ENCODE assay signal across 8 cellular contexts in genomic region chr2:85551698-85552678, GRCh38. TPM values are rescaled to one million over a fixed set of nuclear protein-coding genes. Genes with fewer than 3 reads are reported as not detected.
DNase-seq lines count a peak whose midpoint lies in the region; ATAC-seq and TF ChIP-seq lines count a peak whose summit lies in the region.

No MANE protein-coding gene starts in this region.

- H3K27ac ChIP-seq in effector memory CD4-positive, alpha-beta T cell (ENCODE audit: insufficient read depth, low read length, poor library complexity, severe bottlenecking), result no peak overlapping the region

- H3K4me3 ChIP-seq in effector memory CD4-positive, alpha-beta T cell (ENCODE audit: insufficient read depth, low read depth, low read length, poor library complexity, severe bottlenecking), result no peak overlapping the region

- peak; percentile 85 for TF ChIP-seq CTCF in mesothelial cell of epicardium (IDR thresholded peaks at IDR 0.05; ENCODE audit: unreplicated experiment)

- H3K9me3 Mint-ChIP-seq in mesothelial cell of epicardium, result no peaks in the 10 kb centered on the region

- H3K4me3 Mint-ChIP-seq in mesothelial cell of epicardium, result no peak overlapping the region

- peaks cover 60% of the 10 kb centered on the region for H3K36me3 ChIP-seq in effector memory CD4-positive, alpha-beta T cell (ENCODE audit: control insufficient read depth, insufficient read depth, low read length)

- no peaks in the 10 kb centered on the region for H3K4me1 ChIP-seq in effector memory CD4-positive, alpha-beta T cell (ENCODE audit: control insufficient read depth, insufficient read depth, low read length, poor library complexity, severe bottlenecking)

- DNase-seq in AG08395 (ENCODE audit: low spot score) (peak; percentile 70), HT-29 (ENCODE audit: low spot score) (peak; percentile 94), NOMO-1 treated with DMSO at 0.1 percent for 48 hours (lab: John Stamatoyannopoulos, UW; ENCODE audit: unreplicated experiment) (peak; percentile 75), mesothelial cell of epicardium (ENCODE audit: low spot score in 2 of 2, unreplicated experiment in 2 of 2) (peak; percentile 63 to 91)
- peak; percentile 79 to 81 for DNase-seq in activated CD8-positive, alpha-beta memory T cell treated with anti-CD3 and anti-CD28 coated beads for 1 hour (ENCODE audit: extremely low read depth in 1 of 2, low read depth in 1 of 2)
- peak; percentile 76 to 80 (median 77) for DNase-seq in effector memory CD4-positive, alpha-beta T cell
- peak; percentile 76 to 80 for DNase-seq in stimulated activated CD8-positive, alpha-beta memory T cell treated with anti-CD3 and anti-CD28 coated beads, Interleukin-4, amount 100 ng/mL, for 1 hour (ENCODE audit: low read depth in 2 of 2, low spot score in 1 of 2)

- no peaks in the 10 kb centered on the region for H3K27me3 Mint-ChIP-seq in mesothelial cell of epicardium (ENCODE audit: low read depth)

- H3K4me1 Mint-ChIP-seq in mesothelial cell of epicardium, result no peaks in the 10 kb centered on the region

- H3K9me3 ChIP-seq in effector memory CD4-positive, alpha-beta T cell (ENCODE audit: control insufficient read depth, low read length), result no peaks in the 10 kb centered on the region

- H3K27me3 ChIP-seq in effector memory CD4-positive, alpha-beta T cell (replicated peaks; ENCODE audit: control insufficient read depth, insufficient read depth, low read length, poor library complexity, severe bottlenecking), result no peaks in the 10 kb centered on the region

- H3K27ac Mint-ChIP-seq in mesothelial cell of epicardium, result no peak overlapping the region

- peaks cover 14% of the 10 kb centered on the region for H3K36me3 Mint-ChIP-seq in mesothelial cell of epicardium

- peak; percentile 61 for ATAC-seq in GM18861 (IDR thresholded peaks at IDR 0.05; ENCODE audit: unreplicated experiment)

RNA-seq across cellular contexts. Expression of gene GGCX, which starts 9.3 kb away (rescaled TPM):
- 23.9 and 38.8 TPM in 2 replicates for total RNA-seq in HT-29 (2014; rRNA removed; shearing (Covaris generic))
- 57.4 to 58.2 TPM (median 57.7 TPM) in 3 replicates for total RNA-seq in mesothelial cell of epicardium

RNA-seq across cellular contexts. Expression of gene MAT2A, which starts 13.0 kb away (rescaled TPM):
- 168 and 205 TPM in 2 replicates for total RNA-seq in HT-29 (2014; rRNA removed; shearing (Covaris generic))
- total RNA-seq in mesothelial cell of epicardium, result 263 to 274 TPM (median 271 TPM) in 3 replicates

RNA-seq across cellular contexts. Expression of gene VAMP8, which starts 25.4 kb away (rescaled TPM):
- 92.3 and 93.1 TPM in 2 replicates for total RNA-seq in HT-29 (2014; rRNA removed; shearing (Covaris generic))
- 51.0 to 55.7 TPM (median 55.5 TPM) in 3 replicates for total RNA-seq in mesothelial cell of epicardium

RNA-seq across cellular contexts. Expression of gene VAMP5, which starts 32.2 kb away (rescaled TPM):
- total RNA-seq in HT-29 (2014; rRNA removed; shearing (Covaris generic)), result 2.7 and 10.4 TPM in 2 replicates
- total RNA-seq in mesothelial cell of epicardium, result 2.5 to 3.7 TPM (median 3.4 TPM) in 3 replicates

RNA-seq across cellular contexts. Expression of gene RNF181, which starts 43.6 kb away (rescaled TPM):
- total RNA-seq in HT-29 (2014; rRNA removed; shearing (Covaris generic)), result 107 and 109 TPM in 2 replicates
- 76.6 to 87.4 TPM (median 82.8 TPM) in 3 replicates for total RNA-seq in mesothelial cell of epicardium
